In the genomic region with DNA sequence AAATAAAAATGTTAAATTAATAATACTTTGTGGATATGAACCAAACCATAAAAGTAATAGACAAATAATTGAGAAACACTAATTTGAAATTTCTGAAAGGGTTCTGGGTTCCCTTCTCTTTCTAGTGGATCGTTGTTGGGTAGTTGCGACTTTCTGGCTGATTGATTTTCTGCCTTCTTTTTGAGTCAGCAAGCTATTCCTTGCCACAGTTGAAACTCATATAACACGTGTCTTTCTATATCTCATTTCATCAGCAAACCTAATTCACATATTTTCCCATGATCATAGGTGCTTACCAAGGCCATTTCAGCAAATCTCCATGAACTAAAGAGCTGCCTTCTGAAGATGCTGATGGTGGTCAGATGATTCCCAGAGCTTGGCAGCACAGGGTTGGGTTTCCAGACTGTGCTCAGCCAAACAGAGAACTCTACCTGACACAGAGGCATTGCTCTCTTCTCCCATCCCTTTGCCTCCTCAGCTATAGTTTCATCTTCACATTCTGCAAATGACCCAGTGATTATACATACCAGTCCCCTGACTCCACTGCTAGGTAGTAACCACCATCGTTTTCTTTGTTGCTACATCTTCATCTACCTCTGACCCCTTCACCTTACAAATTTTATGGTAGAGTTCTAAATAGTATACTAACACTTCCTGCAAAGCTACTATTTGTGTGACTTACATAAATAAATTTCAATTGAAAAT, we compare ENCODE assay signal across 17 cellular contexts.
DNase-seq lines count a peak whose midpoint lies in the region; ATAC-seq and TF ChIP-seq lines count a peak whose summit lies in the region.
"Had no signal": no experiment of that assay in that cellular context is flagged by ENCODE, and none has a peak within 500 bp of the region (broad histone marks: within the 10 kb centered on the region; RNA-seq: fewer than 3 reads in every experiment).

No MANE protein-coding gene starts in this region.

- H3K36me3 ChIP-seq in endodermal cell (ENCODE audit: control insufficient read depth, insufficient read depth, low read length), result no peaks in the 10 kb centered on the region
- H3K36me3 ChIP-seq: stomach had no signal

- H3K4me3 Mint-ChIP-seq in endodermal cell, result no peak overlapping the region
- H3K4me3 Mint-ChIP-seq: H9; T-helper 2 cell treated with Interferon-gamma antibody and Interleukin-4, amounts not matched to agents 5 μg/mL and 100 μg/mL, for 36 hours had no signal

- H3K9me3 Mint-ChIP-seq in endodermal cell, result no peaks in the 10 kb centered on the region
- H3K9me3 Mint-ChIP-seq: H9; T-helper 2 cell treated with Interferon-gamma antibody and Interleukin-4, amounts not matched to agents 5 μg/mL and 100 μg/mL, for 36 hours had no signal

- H3K4me3 ChIP-seq in endodermal cell (ENCODE audit: low read length), result no peak overlapping the region
- H3K4me3 ChIP-seq: stomach had no signal

- DNase-seq in OCI-M1 (lab: John Stamatoyannopoulos, UW) (no peak), endodermal cell (no peak), CD1c-positive myeloid dendritic cell (ENCODE audit: extremely low spot score) (no peak)
- DNase-seq: activated CD4-positive, alpha-beta T cell treated with anti-CD3 and anti-CD28 coated beads for 48 hours; activated T-cell treated with anti-CD3 and anti-CD28 coated beads, Interleukin-2, amount 50 U/mL, for 48 hours; C1 segment of cervical spinal cord; DND-41; glutamatergic neuron; H9; NCI-H187 treated with DMSO at 0.1 percent for 48 hours; NCI-H82; stomach had no signal

- H3K4me1 Mint-ChIP-seq in endodermal cell, result peaks cover 3% of the 10 kb centered on the region
- H3K4me1 Mint-ChIP-seq: H9 had no signal

- no peaks in the 10 kb centered on the region for H3K27me3 ChIP-seq in endodermal cell (ENCODE audit: control insufficient read depth, insufficient read depth, low read length, poor library complexity, severe bottlenecking)
- H3K27me3 ChIP-seq: stomach had no signal

- no peak overlapping the region for H3K9ac ChIP-seq in endodermal cell (ENCODE audit: extremely low read depth, low read length, poor library complexity, severe bottlenecking)

- TF ChIP-seq CTCF in endodermal cell (conservative IDR thresholded peaks at IDR 0.05), result no peak

- H3K4me1 ChIP-seq in endodermal cell (ENCODE audit: control insufficient read depth, insufficient read depth, low read length), result peaks cover 13% of the 10 kb centered on the region
- H3K4me1 ChIP-seq: stomach had no signal

- no peaks in the 10 kb centered on the region for H3K27me3 Mint-ChIP-seq in endodermal cell (ENCODE audit: insufficient read depth)

- H3K9me3 ChIP-seq in endodermal cell (ENCODE audit: control insufficient read depth, low read length), result no peaks in the 10 kb centered on the region
- H3K9me3 ChIP-seq: stomach had no signal

- no peaks in the 10 kb centered on the region for H3K36me3 Mint-ChIP-seq in endodermal cell (ENCODE audit: low read depth)

- H3K27ac Mint-ChIP-seq in endodermal cell, result no peak overlapping the region
- H3K27ac Mint-ChIP-seq: H9; T-helper 2 cell treated with Interferon-gamma antibody and Interleukin-4, amounts not matched to agents 5 μg/mL and 100 μg/mL, for 36 hours had no signal

- 60 to 79% methylated on average over 3 to 4 of the region's 4 CpGs for WGBS in endodermal cell (ENCODE audit: insufficient coverage in 1 of 2, insufficient read length in 1 of 2), 2 experiments

- ATAC-seq in GM19035 (IDR thresholded peaks at IDR 0.05; ENCODE audit: unreplicated experiment), result peak; percentile 85
- peak; percentile 64 for ATAC-seq in GM21619 (IDR thresholded peaks at IDR 0.05; ENCODE audit: unreplicated experiment)
- ATAC-seq in HG03066 (IDR thresholded peaks at IDR 0.05; ENCODE audit: low read depth, unreplicated experiment), result peak; percentile 69
- ATAC-seq in GM18909 (IDR thresholded peaks at IDR 0.05; ENCODE audit: poor library complexity, unreplicated experiment), result no peak

- H3K27ac ChIP-seq in endodermal cell (ENCODE audit: low read depth, low read length), result no peak overlapping the region
- H3K27ac ChIP-seq: stomach had no signal
